23 cellular contexts compared by ENCODE assay signal in genomic region chr10:6002809-6003500, GRCh38. TPM values are rescaled to one million over a fixed set of nuclear protein-coding genes. Genes with fewer than 3 reads are reported as not detected.
A peak's percentile ranks its signal among the peaks of the same experiment; 100 is the strongest.
DNase-seq lines count a peak whose midpoint lies in the region; ATAC-seq lines count a peak whose summit lies in the region.
"Had no signal": no experiment of that assay in that cellular context is flagged by ENCODE, and none has a peak within 500 bp of the region (broad histone marks: within the 10 kb centered on the region; RNA-seq: fewer than 3 reads in every experiment).

No MANE protein-coding gene starts in this region.

- peaks cover 43% of the 10 kb centered on the region for H3K4me1 Mint-ChIP-seq in activated CD4-positive, alpha-beta T cell treated with anti-CD3 and anti-CD28 coated beads, Interleukin-2, amount 10 ng/mL, durations not matched to agents 7 days and 5 days
- H3K4me1 Mint-ChIP-seq in T-helper 1 cell treated with Interleukin-12 subunit alpha and Interleukin-12 subunit beta and Interleukin-4 antibody, amounts not matched to agents 30 μg/mL and 1 μg/mL, for 36 hours (ENCODE audit: low read depth), result peaks cover 28% of the 10 kb centered on the region
- peaks cover 17 to 33% of the 10 kb centered on the region in 2 donors for H3K4me1 Mint-ChIP-seq in natural killer cell treated with Interleukin-12 subunit alpha and Interleukin-12 subunit beta and Interleukin-15 and Interleukin-18, amount 100 ng/mL, for 72 hours (ENCODE audit: low read depth in 2 of 2)

- H3K9me3 Mint-ChIP-seq in activated CD4-positive, alpha-beta T cell treated with anti-CD3 and anti-CD28 coated beads, Interleukin-2, amount 10 ng/mL, durations not matched to agents 7 days and 5 days, result peaks cover 11% of the 10 kb centered on the region
- H3K9me3 Mint-ChIP-seq in T-helper 1 cell treated with Interleukin-12 subunit alpha and Interleukin-12 subunit beta and Interleukin-4 antibody, amounts not matched to agents 30 μg/mL and 1 μg/mL, for 36 hours, result peaks cover 9% of the 10 kb centered on the region
- H3K9me3 Mint-ChIP-seq in natural killer cell treated with Interleukin-12 subunit alpha and Interleukin-12 subunit beta and Interleukin-15 and Interleukin-18, amount 100 ng/mL, for 72 hours, result no peaks in the 10 kb centered on the region

- POLR2A ChIA-PET in activated CD4-positive, alpha-beta T cell treated with anti-CD3 and anti-CD28 coated beads, Interleukin-2, amount 10 ng/mL, durations not matched to agents 7 days and 5 days (lab: Charles Lee), result no interaction called here

- H3K4me3 Mint-ChIP-seq in activated CD4-positive, alpha-beta T cell treated with anti-CD3 and anti-CD28 coated beads, Interleukin-2, amount 10 ng/mL, durations not matched to agents 7 days and 5 days, result no peak overlapping the region
- H3K4me3 Mint-ChIP-seq in T-helper 1 cell treated with Interleukin-12 subunit alpha and Interleukin-12 subunit beta and Interleukin-4 antibody, amounts not matched to agents 30 μg/mL and 1 μg/mL, for 36 hours, result no peak overlapping the region
- peak overlapping the region; percentile 65 for H3K4me3 Mint-ChIP-seq in natural killer cell treated with Interleukin-12 subunit alpha and Interleukin-12 subunit beta and Interleukin-15 and Interleukin-18, amount 100 ng/mL, for 72 hours
- H3K4me3 Mint-ChIP-seq: neural progenitor cell; stimulated activated naive B cell treated with anti-CD40 and anti-IgM and Interleukin-4, amounts not matched to agents 10 μg/mL and 1 μg/mL and 100 μg/mL, for 72 hours had no signal

- peaks cover 7% of the 10 kb centered on the region for H3K27me3 Mint-ChIP-seq in activated CD4-positive, alpha-beta T cell treated with anti-CD3 and anti-CD28 coated beads, Interleukin-2, amount 10 ng/mL, durations not matched to agents 7 days and 5 days
- peaks cover 8% of the 10 kb centered on the region for H3K27me3 Mint-ChIP-seq in T-helper 1 cell treated with Interleukin-12 subunit alpha and Interleukin-12 subunit beta and Interleukin-4 antibody, amounts not matched to agents 30 μg/mL and 1 μg/mL, for 36 hours (ENCODE audit: low read depth)
- H3K27me3 Mint-ChIP-seq in natural killer cell treated with Interleukin-12 subunit alpha and Interleukin-12 subunit beta and Interleukin-15 and Interleukin-18, amount 100 ng/mL, for 72 hours, result peaks cover 11 to 23% of the 10 kb centered on the region in 2 donors

- ATAC-seq in GM21619 (IDR thresholded peaks at IDR 0.05; ENCODE audit: unreplicated experiment), result peak; percentile 50
- peak; percentile 72 to 93 for ATAC-seq in natural killer cell treated with Interleukin-12 subunit alpha and Interleukin-12 subunit beta and Interleukin-15 and Interleukin-18, amount 100 ng/mL, for 72 hours
- ATAC-seq: left lobe of liver; stimulated activated naive B cell treated with anti-CD40 and anti-IgM and Interleukin-4, amounts not matched to agents 10 μg/mL and 1 μg/mL and 100 μg/mL, for 72 hours had no signal

- H3K27ac Mint-ChIP-seq in activated CD4-positive, alpha-beta T cell treated with anti-CD3 and anti-CD28 coated beads, Interleukin-2, amount 10 ng/mL, durations not matched to agents 7 days and 5 days, result peak overlapping the region; percentile 20
- peak overlapping the region; percentile 60 for H3K27ac Mint-ChIP-seq in T-helper 1 cell treated with Interleukin-12 subunit alpha and Interleukin-12 subunit beta and Interleukin-4 antibody, amounts not matched to agents 30 μg/mL and 1 μg/mL, for 36 hours
- peak overlapping the region; percentile 60 to 65 for H3K27ac Mint-ChIP-seq in natural killer cell treated with Interleukin-12 subunit alpha and Interleukin-12 subunit beta and Interleukin-15 and Interleukin-18, amount 100 ng/mL, for 72 hours
- H3K27ac Mint-ChIP-seq: neural progenitor cell; stimulated activated naive B cell treated with anti-CD40 and anti-IgM and Interleukin-4, amounts not matched to agents 10 μg/mL and 1 μg/mL and 100 μg/mL, for 72 hours had no signal

- DNase-seq in activated CD4-positive, alpha-beta T cell treated with anti-CD3 and anti-CD28 coated beads, Interleukin-2, amount 10 ng/mL, durations not matched to agents 7 days and 5 days, result no peak
- no peak for DNase-seq in activated CD4-positive, alpha-beta T cell treated with anti-CD3 and anti-CD28 coated beads for 1 hour
- DNase-seq in natural killer cell treated with Interleukin-12 subunit alpha and Interleukin-12 subunit beta and Interleukin-15 and Interleukin-18, amount 100 ng/mL, for 72 hours (ENCODE audit: low spot score), result no peak
- DNase-seq in SHP77 (lab: John Stamatoyannopoulos, UW), result no peak
- no peak for DNase-seq in NCI-H82 (lab: John Stamatoyannopoulos, UW)
- DNase-seq in SW480 (ENCODE audit: low spot score), result no peak
- DNase-seq: activated naive CD4-positive, alpha-beta T cell; brain microvascular endothelial cell; dermis blood vessel endothelial cell; DMS153; HCEC 1CT; midbrain; NCI-H187 treated with DMSO at 0.1 percent for 48 hours; RPMI8226; stimulated activated CD4-positive, alpha-beta T cell treated with anti-CD3 and anti-CD28 coated beads, Interleukin-12 subunit alpha, Interleukin-12 subunit beta, amount 100 ng/mL, for 4 hours; stimulated activated naive B cell treated with anti-CD40 and anti-IgM and Interleukin-4, amounts not matched to agents 10 μg/mL and 1 μg/mL and 100 μg/mL, for 72 hours; upper lobe of left lung had no signal

- peaks cover 5% of the 10 kb centered on the region for H3K36me3 Mint-ChIP-seq in activated CD4-positive, alpha-beta T cell treated with anti-CD3 and anti-CD28 coated beads, Interleukin-2, amount 10 ng/mL, durations not matched to agents 7 days and 5 days (ENCODE audit: low read depth)
- H3K36me3 Mint-ChIP-seq in T-helper 1 cell treated with Interleukin-12 subunit alpha and Interleukin-12 subunit beta and Interleukin-4 antibody, amounts not matched to agents 30 μg/mL and 1 μg/mL, for 36 hours (ENCODE audit: low read depth), result peaks cover 8% of the 10 kb centered on the region
- peaks cover 4% of the 10 kb centered on the region for H3K36me3 Mint-ChIP-seq in natural killer cell treated with Interleukin-12 subunit alpha and Interleukin-12 subunit beta and Interleukin-15 and Interleukin-18, amount 100 ng/mL, for 72 hours
- H3K36me3 Mint-ChIP-seq: neural progenitor cell had no signal

- CTCF ChIA-PET in activated CD4-positive, alpha-beta T cell treated with anti-CD3 and anti-CD28 coated beads, Interleukin-2, amount 10 ng/mL, durations not matched to agents 7 days and 5 days (lab: Charles Lee), result no interaction called here

RNA-seq across cellular contexts. Expression of gene IL15RA, which starts 25.6 kb away (rescaled TPM):
- 10 to 100 TPM; 16.1 to 16.5 TPM for total RNA-seq in activated CD4-positive, alpha-beta T cell treated with anti-CD3 and anti-CD28 coated beads, Interleukin-2, amount 10 ng/mL, durations not matched to agents 7 days and 5 days
- total RNA-seq in natural killer cell treated with Interleukin-12 subunit alpha and Interleukin-12 subunit beta and Interleukin-15 and Interleukin-18, amount 100 ng/mL, for 72 hours, result 100 to 1,000 TPM in 1 of 2 donors, 10 to 100 TPM in 1; 56.7 to 125 TPM

RNA-seq across cellular contexts. Expression of gene IL2RA, which starts 59.2 kb away (rescaled TPM):
- total RNA-seq in activated CD4-positive, alpha-beta T cell treated with anti-CD3 and anti-CD28 coated beads, Interleukin-2, amount 10 ng/mL, durations not matched to agents 7 days and 5 days, result 100 to 1,000 TPM; 124 to 142 TPM
- total RNA-seq in natural killer cell treated with Interleukin-12 subunit alpha and Interleukin-12 subunit beta and Interleukin-15 and Interleukin-18, amount 100 ng/mL, for 72 hours, result 1,000 to 10,000 TPM; 1,064 to 1,187 TPM
- total RNA-seq: dermis blood vessel endothelial cell, epithelial cell of proximal tubule, M059J had no signal

Comparison
In these comparisons a context has a peak if more than half of its experiments do, and no peak if none do; other contexts are left out.
1. RNA of gene IL2RA, which starts 59.2 kb away (total RNA-seq): 1,064 to 1,187 TPM in natural killer cell treated with Interleukin-12 subunit alpha and Interleukin-12 subunit beta and Interleukin-15 and Interleukin-18, amount 100 ng/mL, for 72 hours; 124 to 142 TPM in activated CD4-positive, alpha-beta T cell treated with anti-CD3 and anti-CD28 coated beads, Interleukin-2, amount 10 ng/mL, durations not matched to agents 7 days and 5 days; every median in the first group is over 4 times any median in the second.
2. Peak in every context shown above with its lines, with median percentiles within 50 percentile points of each other: H3K27ac Mint-ChIP-seq.